11 cellular contexts compared by ENCODE assay signal in the genomic region with DNA sequence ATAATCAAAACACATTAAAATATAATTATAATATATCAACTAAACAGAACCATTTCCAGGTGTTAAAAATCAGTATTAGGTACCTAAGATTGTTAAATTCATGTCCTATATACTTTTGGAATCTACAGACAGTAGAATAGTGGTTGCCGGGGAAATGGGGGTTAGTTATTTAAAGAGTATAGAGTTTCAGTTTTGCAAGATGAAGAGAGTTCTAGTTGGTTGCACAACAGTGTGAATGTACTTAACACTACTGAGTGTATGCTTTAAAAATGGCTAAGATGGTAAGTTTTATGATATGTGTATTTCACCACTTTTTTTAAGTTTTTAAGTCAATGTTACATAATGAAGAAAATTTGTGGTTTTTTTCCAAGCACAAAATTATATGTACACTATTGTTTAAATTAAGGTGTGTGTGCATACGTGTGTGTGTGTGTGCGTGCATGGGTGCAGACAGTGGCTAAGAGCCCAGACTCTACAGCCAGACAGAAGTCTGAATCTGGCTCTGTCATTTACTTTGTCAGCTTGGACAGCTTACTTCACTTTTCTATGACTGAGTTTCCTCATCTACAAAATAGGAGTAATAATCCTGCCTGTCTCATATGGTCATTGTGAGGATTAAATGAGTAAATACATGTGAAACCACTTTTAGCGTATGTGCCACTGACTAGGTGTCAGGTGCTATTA. TPM values are rescaled to one million over a fixed set of nuclear protein-coding genes. Genes with fewer than 3 reads are reported as not detected.
A peak's percentile ranks its signal among the peaks of the same experiment; 100 is the strongest.
DNase-seq lines count a peak whose midpoint lies in the region; ATAC-seq and TF ChIP-seq lines count a peak whose summit lies in the region.
"Had no signal": no experiment of that assay in that cellular context is flagged by ENCODE, and none has a peak within 500 bp of the region (broad histone marks: within the 10 kb centered on the region; RNA-seq: fewer than 3 reads in every experiment).

No MANE protein-coding gene starts in this region.

- peaks cover 2 to 83% of the 10 kb centered on the region in 2 donors for H3K36me3 ChIP-seq in neuronal stem cell (replicated peaks in 1 of 2; ENCODE audit: control insufficient read depth in 2 of 2, insufficient read depth in 2 of 2, low read length in 2 of 2)

- no peak overlapping the region for H3K9ac ChIP-seq in neuronal stem cell (ENCODE audit: low read depth, low read length, poor library complexity)
- H3K9ac ChIP-seq: KMS-11 had no signal

- H4K8ac ChIP-seq in neuronal stem cell (ENCODE audit: low read depth, low read length) = no peak overlapping the region

- no peak overlapping the region for H3K27ac ChIP-seq in neuronal stem cell (replicated peaks; ENCODE audit: low read length)
- H3K27ac ChIP-seq: KMS-11 had no signal

- H3K4me2 ChIP-seq in neuronal stem cell (ENCODE audit: insufficient read depth, low read length, poor library complexity, severe bottlenecking) = no peak overlapping the region

- H2BK15ac ChIP-seq in neuronal stem cell (ENCODE audit: low read length) = no peak overlapping the region

- no peak overlapping the region for H3K4me3 ChIP-seq in choroid plexus epithelial cell (ENCODE audit: low read depth, low read length)
- no peak overlapping the region for H3K4me3 ChIP-seq in neuronal stem cell (ENCODE audit: low read length in 2 of 2)

- H3K23ac ChIP-seq in neuronal stem cell (ENCODE audit: low read depth, low read length, poor library complexity) = no peak overlapping the region

- no peak overlapping the region for H3K18ac ChIP-seq in neuronal stem cell (ENCODE audit: low read length)

- H2AK5ac ChIP-seq in neuronal stem cell (ENCODE audit: low read depth, low read length) = no peak overlapping the region

- H3K79me1 ChIP-seq in neuronal stem cell (ENCODE audit: low read depth, low read length) = no peaks in the 10 kb centered on the region

- peak; percentile 78 for DNase-seq in choroid plexus epithelial cell (ENCODE audit: low read depth)
- DNase-seq in T-helper 1 cell = no peak
- DNase-seq in GM10266 (ENCODE audit: extremely low spot score) = no peak
- no peak for DNase-seq in neuronal stem cell (ENCODE audit: low spot score)
- no peak for DNase-seq in iPS-NIHi11 (ENCODE audit: low spot score)
- DNase-seq: NCI-H748 treated with DMSO at 0.1 percent for 48 hours, nephron progenitor cell had no signal

- H2AFZ ChIP-seq in neuronal stem cell (ENCODE audit: low read length) = no peak overlapping the region

- H3K4ac ChIP-seq in neuronal stem cell (ENCODE audit: low read length) = no peak overlapping the region

- no peaks in the 10 kb centered on the region for H3K9me3 ChIP-seq in neuronal stem cell (replicated peaks in 1 of 2; ENCODE audit: control insufficient read depth in 2 of 2, insufficient read depth in 1 of 2, low read depth in 1 of 2, low read length in 2 of 2)

- ATAC-seq in GM18858 (IDR thresholded peaks at IDR 0.05; ENCODE audit: unreplicated experiment) (peak; percentile 57), GM21529 (IDR thresholded peaks at IDR 0.05; ENCODE audit: unreplicated experiment) (peak; percentile 78), HG03558 (IDR thresholded peaks at IDR 0.05; ENCODE audit: extremely low read depth, unreplicated experiment) (peak; percentile 56)

- WGBS in neuronal stem cell (ENCODE audit: extremely low coverage in 2 of 2, insufficient read length in 2 of 2, insufficient replicate concordance in 1 of 2), 2 donors = no CpG with 5 or more reads among the region's 4 CpGs

- H2BK120ac ChIP-seq in neuronal stem cell (ENCODE audit: low read depth, low read length) = no peak overlapping the region

- TF ChIP-seq CTCF in choroid plexus epithelial cell (conservative IDR thresholded peaks at IDR 0.05; ENCODE audit: low read depth, low read length) (no peak), GM10266 (IDR thresholded peaks at IDR 0.05; ENCODE audit: control insufficient read depth, insufficient read depth, low read depth, missing control alignments) (no peak)

- H3K4me1 ChIP-seq in neuronal stem cell (ENCODE audit: control insufficient read depth in 2 of 2, insufficient read depth in 1 of 2, low read depth in 1 of 2, low read length in 2 of 2) = peaks cover 0 to 2% of the 10 kb centered on the region in 2 donors

- H4K91ac ChIP-seq in neuronal stem cell (ENCODE audit: low read depth, low read length, poor library complexity) = no peak overlapping the region

- H3K27me3 ChIP-seq in neuronal stem cell (ENCODE audit: control insufficient read depth in 3 of 3, insufficient read depth in 3 of 3, low read depth in 1 of 3, low read length in 3 of 3) = no peaks in the 10 kb centered on the region

- no peak overlapping the region for H3K14ac ChIP-seq in neuronal stem cell (ENCODE audit: low read length)

- no peak overlapping the region for H2BK12ac ChIP-seq in neuronal stem cell (ENCODE audit: low read length)

- H2BK5ac ChIP-seq in neuronal stem cell (ENCODE audit: low read length) = no peak overlapping the region

RNA-seq across cellular contexts. Expression of gene PHAF1, which starts 25.3 kb away (rescaled TPM):
- 16.2 TPM for polyA plus RNA-seq in neuronal stem cell (2013, experiment 1 of 2)
- 16.4 TPM for polyA plus RNA-seq in neuronal stem cell (2013, experiment 2 of 2)

RNA-seq across cellular contexts. Expression of gene CBFB, which starts 55.5 kb away (rescaled TPM):
- polyA plus RNA-seq in neuronal stem cell (2013, experiment 1 of 2) = 58.1 TPM
- 64.0 TPM for polyA plus RNA-seq in neuronal stem cell (2013, experiment 2 of 2)
